Comparison of ENCODE assay signal across 14 cellular contexts in genomic region chr14:60133487-60133886, GRCh38. TPM values are rescaled to one million over a fixed set of nuclear protein-coding genes. Genes with fewer than 3 reads are reported as not detected.
DNase-seq lines count a peak whose midpoint lies in the region; ATAC-seq and TF ChIP-seq lines count a peak whose summit lies in the region.
"Had no signal": no experiment of that assay in that cellular context is flagged by ENCODE, and none has a peak within 500 bp of the region (broad histone marks: within the 10 kb centered on the region; RNA-seq: fewer than 3 reads in every experiment).

No MANE protein-coding gene starts in this region.

- H3K36me3 Mint-ChIP-seq in activated T-helper 17 cell treated with anti-CD3 and anti-CD28 coated beads, Interleukin-2, amount 50 U/mL, for 72 hours (ENCODE audit: low read depth), result peaks cover 31% of the 10 kb centered on the region
- peaks cover 20% of the 10 kb centered on the region for H3K36me3 Mint-ChIP-seq in stimulated activated effector memory CD8-positive, alpha-beta T cell treated with anti-CD3 and anti-CD28 coated beads, Interleukin-12 subunit alpha, Interleukin-12 subunit beta, amount 100 ng/mL, for 72 hours

- DNase-seq in LHCN-M2 (ENCODE audit: low read depth) (peak; percentile 5), fibroblast of mammary gland (ENCODE audit: low read depth) (peak; percentile 40), erythroblast (lab: John Stamatoyannopoulos, UW) (no peak), HuH-7.5 (ENCODE audit: low spot score) (no peak)
- no peak for DNase-seq in stimulated activated effector memory CD8-positive, alpha-beta T cell treated with anti-CD3 and anti-CD28 coated beads, Interleukin-12 subunit alpha, Interleukin-12 subunit beta, amount 100 ng/mL, for 72 hours (ENCODE audit: low spot score in 2 of 2)
- no peak for DNase-seq in activated CD4-positive, CD25-positive, alpha-beta regulatory T cell (lab: John Stamatoyannopoulos, UW)
- DNase-seq: H9; Kasumi-1; NCI-H1417; NCI-H187 treated with DMSO at 0.1 percent for 48 hours; NCI-H446; NK-92 treated with Interleukin-12 subunit alpha and Interleukin-12 subunit beta, amount 100 ng/mL, for 24 hours had no signal

- no peak overlapping the region for H3K4me3 Mint-ChIP-seq in activated T-helper 17 cell treated with anti-CD3 and anti-CD28 coated beads, Interleukin-2, amount 50 U/mL, for 72 hours
- no peak overlapping the region for H3K4me3 Mint-ChIP-seq in stimulated activated effector memory CD8-positive, alpha-beta T cell treated with anti-CD3 and anti-CD28 coated beads, Interleukin-12 subunit alpha, Interleukin-12 subunit beta, amount 100 ng/mL, for 72 hours
- H3K4me3 Mint-ChIP-seq: H9, IgD-negative memory B cell had no signal

- TF ChIP-seq CTCF in fibroblast of mammary gland (conservative IDR thresholded peaks at IDR 0.05; ENCODE audit: control insufficient read depth, insufficient read depth, low read depth, low read length), result no peak

- H3K27me3 Mint-ChIP-seq in activated T-helper 17 cell treated with anti-CD3 and anti-CD28 coated beads, Interleukin-2, amount 50 U/mL, for 72 hours, result no peaks in the 10 kb centered on the region
- H3K27me3 Mint-ChIP-seq: IgD-negative memory B cell had no signal

- H3K4me1 Mint-ChIP-seq in activated T-helper 17 cell treated with anti-CD3 and anti-CD28 coated beads, Interleukin-2, amount 50 U/mL, for 72 hours, result no peaks in the 10 kb centered on the region
- H3K4me1 Mint-ChIP-seq in stimulated activated effector memory CD8-positive, alpha-beta T cell treated with anti-CD3 and anti-CD28 coated beads, Interleukin-12 subunit alpha, Interleukin-12 subunit beta, amount 100 ng/mL, for 72 hours, result no peaks in the 10 kb centered on the region
- H3K4me1 Mint-ChIP-seq: H9 had no signal

- peak overlapping the region; percentile 2 for H3K27ac Mint-ChIP-seq in activated T-helper 17 cell treated with anti-CD3 and anti-CD28 coated beads, Interleukin-2, amount 50 U/mL, for 72 hours
- H3K27ac Mint-ChIP-seq in stimulated activated effector memory CD8-positive, alpha-beta T cell treated with anti-CD3 and anti-CD28 coated beads, Interleukin-12 subunit alpha, Interleukin-12 subunit beta, amount 100 ng/mL, for 72 hours, result no peak overlapping the region
- H3K27ac Mint-ChIP-seq: H9, IgD-negative memory B cell had no signal

- ATAC-seq in activated T-helper 17 cell treated with anti-CD3 and anti-CD28 coated beads, Interleukin-2, amount 50 U/mL, for 72 hours (replicated peaks), result no peak
- peak; percentile 61 for ATAC-seq in stimulated activated effector memory CD8-positive, alpha-beta T cell treated with anti-CD3 and anti-CD28 coated beads, Interleukin-12 subunit alpha, Interleukin-12 subunit beta, amount 100 ng/mL, for 72 hours

- no peaks in the 10 kb centered on the region for H3K9me3 Mint-ChIP-seq in activated T-helper 17 cell treated with anti-CD3 and anti-CD28 coated beads, Interleukin-2, amount 50 U/mL, for 72 hours
- H3K9me3 Mint-ChIP-seq in stimulated activated effector memory CD8-positive, alpha-beta T cell treated with anti-CD3 and anti-CD28 coated beads, Interleukin-12 subunit alpha, Interleukin-12 subunit beta, amount 100 ng/mL, for 72 hours, result no peaks in the 10 kb centered on the region
- H3K9me3 Mint-ChIP-seq: H9, IgD-negative memory B cell had no signal

- TF ChIP-seq POLR2A in erythroblast (IDR thresholded peaks at IDR 0.05; ENCODE audit: low read length), result no peak

- H3K4me3 ChIP-seq in fibroblast of mammary gland (ENCODE audit: control insufficient read depth, low read depth, low read length), result no peak overlapping the region

RNA-seq across cellular contexts. Expression of gene DHRS7, which starts 31.7 kb away (rescaled TPM):
- 57.4 and 59.2 TPM in 2 replicates for total RNA-seq in LHCN-M2 (2014; rRNA removed)
- 40.8 TPM for polyA plus RNA-seq in LHCN-M2 (2012)
- total RNA-seq in activated T-helper 17 cell treated with anti-CD3 and anti-CD28 coated beads, Interleukin-2, amount 50 U/mL, for 72 hours, result 10 to 100 TPM; 47.6 to 60.6 TPM

RNA-seq across cellular contexts. Expression of gene PCNX4, which starts 41.8 kb away (rescaled TPM):
- total RNA-seq in LHCN-M2 (2014; rRNA removed), result 104 and 114 TPM in 2 replicates
- 29.1 TPM for polyA plus RNA-seq in LHCN-M2 (2012)
- 10 to 100 TPM; 29.7 to 29.9 TPM for total RNA-seq in activated T-helper 17 cell treated with anti-CD3 and anti-CD28 coated beads, Interleukin-2, amount 50 U/mL, for 72 hours

Comparison
In these comparisons a context has a peak if more than half of its experiments do, and no peak if none do; other contexts are left out.
1. DNase-seq: peak in LHCN-M2 (single experiment) and fibroblast of mammary gland (single experiment); none in stimulated activated effector memory CD8-positive, alpha-beta T cell treated with anti-CD3 and anti-CD28 coated beads, Interleukin-12 subunit alpha, Interleukin-12 subunit beta, amount 100 ng/mL, for 72 hours (0 of 2), erythroblast (0 of 2), HuH-7.5 (single experiment) and activated CD4-positive, CD25-positive, alpha-beta regulatory T cell (0 of 4).